In the genomic region with DNA sequence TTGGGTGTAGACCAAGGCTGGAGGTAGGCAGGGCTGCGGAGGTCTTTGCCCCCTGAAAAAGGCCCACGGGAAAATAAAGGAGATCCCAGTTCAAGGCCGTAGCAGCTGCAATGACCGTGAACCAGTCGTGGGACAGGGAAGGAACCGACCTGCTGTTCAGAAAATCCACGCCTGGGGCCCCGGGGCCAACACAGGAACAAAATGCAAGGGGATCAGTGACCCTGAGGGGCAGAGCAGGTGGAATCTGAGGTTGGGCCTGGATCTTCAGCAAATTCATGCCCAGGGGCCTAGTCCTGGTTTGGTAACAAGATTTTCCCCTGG, we compare ENCODE assay signal across 10 cellular contexts. TPM values are rescaled to one million over a fixed set of nuclear protein-coding genes. Genes with fewer than 3 reads are reported as not detected.
DNase-seq lines count a peak whose midpoint lies in the region; ATAC-seq and TF ChIP-seq lines count a peak whose summit lies in the region.
"Not testable (repeated sequence)": the region's sequence is repeated elsewhere in the genome, so short reads cannot be mapped to it uniquely, and the experiment has no call there.
"Had no signal": no experiment of that assay in that cellular context is flagged by ENCODE, and none has a peak within 500 bp of the region (broad histone marks: within the 10 kb centered on the region; RNA-seq: fewer than 3 reads in every experiment).

No MANE protein-coding gene starts in this region.

- not testable (repeated sequence) for H3K23me2 ChIP-seq in H9 (ENCODE audit: insufficient read length, low read depth, low read length, poor library complexity, severe bottlenecking)

- intact Hi-C loops in activated B cell treated with CpG ODN at 0.5 μM for 24 hours (cut with micrococcal nuclease); ovary (cut with DNase I): not testable (repeated sequence)

- not testable (repeated sequence) for H3K9me3 Mint-ChIP-seq in H9, activated B cell treated with CpG ODN at 0.5 μM for 24 hours, memory B cell

- no CpG with 5 or more reads among the region's 8 CpGs for WGBS in H9 (ENCODE audit: extremely low coverage, insufficient read length, low lambda C conversion rate)
- WGBS in iPS DF 6.9 (ENCODE audit: insufficient coverage, insufficient read length): no CpG with 5 or more reads among the region's 8 CpGs
- 69 to 77% (median 76%) methylated on average over 8 of the region's 8 CpGs for WGBS in ovary, 3 donors

- H3K14ac ChIP-seq in H9 (ENCODE audit: insufficient read depth, low read length): not testable (repeated sequence)

- not testable (repeated sequence) for H3K56ac ChIP-seq in H9 (ENCODE audit: insufficient read length, low read depth, low read length)

- H3K4me3 ChIP-seq in duodenal mucosa (ENCODE audit: low read depth in 1 of 2, low read length in 2 of 2): peak overlapping the region; percentile 43 to 64
- H3K4me3 ChIP-seq in iPS DF 6.9 (ENCODE audit: low read length): peak overlapping the region; percentile 74; the same call in 1 of the 2 replicates
- H3K4me3 ChIP-seq in ovary: peak overlapping the region; percentile 57
- H3K4me3 ChIP-seq in subcutaneous abdominal adipose tissue (ENCODE audit: low read depth in 1 of 5, low read length in 5 of 5): peak overlapping the region in 4 of 5 donors; percentile 48 to 77 (median 69)

- H3K23ac ChIP-seq in H9 (ENCODE audit: insufficient read length, low read depth, low read length): not testable (repeated sequence)

- DNase-seq in H9; activated B cell treated with CpG ODN at 0.5 μM for 24 hours; iPS DF 6.9 (ENCODE audit: low read depth, low spot score); memory B cell (ENCODE audit: low spot score in 2 of 2); ovary: not testable (repeated sequence)

- H3K9ac ChIP-seq in H9 (ENCODE audit: extremely low read depth, insufficient read length, low read length): not testable (repeated sequence)
- H3K9ac ChIP-seq in duodenal mucosa (ENCODE audit: low read depth in 1 of 2, low read length in 2 of 2): peak overlapping the region in 1 of 2 donors; percentile 18
- H3K9ac ChIP-seq in subcutaneous abdominal adipose tissue (ENCODE audit: low read length in 5 of 5): peak overlapping the region in 1 of 5 donors; percentile 35

- ATAC-seq in activated B cell treated with CpG ODN at 0.5 μM for 24 hours (ENCODE audit: low read depth); memory B cell (ENCODE audit: low read depth): not testable (repeated sequence)

- H3K27me3 Mint-ChIP-seq in H9 (ENCODE audit: low read depth); memory B cell: not testable (repeated sequence)
- peaks cover 12% of the 10 kb centered on the region for H3K27me3 Mint-ChIP-seq in activated B cell treated with CpG ODN at 0.5 μM for 24 hours

- not testable (repeated sequence) for TF ChIP-seq CTCF in H9 (conservative IDR thresholded peaks at IDR 0.05); activated B cell treated with CpG ODN at 0.5 μM for 24 hours (IDR thresholded peaks at IDR 0.05); ovary (IDR thresholded peaks at IDR 0.05)

- peak overlapping the region; percentile 72 to 81 for H3K4me3 Mint-ChIP-seq in H9
- peak overlapping the region; percentile 48 for H3K4me3 Mint-ChIP-seq in activated B cell treated with CpG ODN at 0.5 μM for 24 hours
- peak overlapping the region; percentile 61 for H3K4me3 Mint-ChIP-seq in memory B cell

- not testable (repeated sequence) for H4K8ac ChIP-seq in H9 (replicated peaks; ENCODE audit: insufficient read length, low read depth, low read length)

- H3K4me1 ChIP-seq in H9 (ENCODE audit: insufficient read depth, low read length); duodenal mucosa (ENCODE audit: control insufficient read depth in 1 of 2, insufficient read depth in 2 of 2, low read length in 2 of 2); iPS DF 6.9 (ENCODE audit: control insufficient read depth, insufficient read depth, low read length); ovary (ENCODE audit: insufficient read depth); subcutaneous abdominal adipose tissue (ENCODE audit: control insufficient read depth in 5 of 5, insufficient read depth in 5 of 5, low read length in 5 of 5): not testable (repeated sequence)

- H3K9me3 ChIP-seq in H9 (ENCODE audit: control insufficient read depth, low read depth, low read length); duodenal mucosa (ENCODE audit: control insufficient read depth in 1 of 2, low read length in 2 of 2); iPS DF 6.9 (ENCODE audit: control insufficient read depth, insufficient read depth, low read length); ovary; subcutaneous abdominal adipose tissue (ENCODE audit: control insufficient read depth in 5 of 5, low read length in 5 of 5): not testable (repeated sequence)

- H3K18ac ChIP-seq in H9 (ENCODE audit: insufficient read length, low read depth, low read length): not testable (repeated sequence)

- peak overlapping the region; percentile 5 for H3K4me2 ChIP-seq in H9 (ENCODE audit: insufficient read depth, insufficient read length, low read length)

- H4K20me1 ChIP-seq in H9 (ENCODE audit: control insufficient read depth, insufficient read depth, insufficient read length): not testable (repeated sequence)

- H4K5ac ChIP-seq in H9 (ENCODE audit: insufficient read length, low read depth, low read length): not testable (repeated sequence)

- not testable (repeated sequence) for H2BK20ac ChIP-seq in H9 (ENCODE audit: low read depth, low read length, poor library complexity, severe bottlenecking)

- not testable (repeated sequence) for H2BK120ac ChIP-seq in H9 (ENCODE audit: low read depth, low read length, poor library complexity, severe bottlenecking)

- H3K4me1 Mint-ChIP-seq in H9: peaks cover 15 to 23% of the 10 kb centered on the region in 2 experiments
- H3K4me1 Mint-ChIP-seq in activated B cell treated with CpG ODN at 0.5 μM for 24 hours, memory B cell: not testable (repeated sequence)

- not testable (repeated sequence) for H2BK15ac ChIP-seq in H9 (ENCODE audit: low read depth, low read length)

- POLR2A ChIA-PET in activated B cell treated with CpG ODN at 0.5 μM for 24 hours (lab: Charles Lee): not testable (repeated sequence)

- not testable (repeated sequence) for H3K4ac ChIP-seq in H9 (ENCODE audit: low read depth, low read length)

- H2BK5ac ChIP-seq in H9 (ENCODE audit: insufficient read length, low read length): not testable (repeated sequence)

- not testable (repeated sequence) for H3K79me2 ChIP-seq in H9 (ENCODE audit: insufficient read depth, low read length)

- H2AFZ ChIP-seq in H9 (ENCODE audit: low read length): not testable (repeated sequence)

- H3T11ph ChIP-seq in H9 (ENCODE audit: low read length): not testable (repeated sequence)

- not testable (repeated sequence) for H3K27ac ChIP-seq in H9 (ENCODE audit: insufficient read length, low read depth, low read length); duodenal mucosa (ENCODE audit: low read depth, low read length); iPS DF 6.9 (ENCODE audit: low read length); subcutaneous abdominal adipose tissue (ENCODE audit: low read depth, low read length)
- H3K27ac ChIP-seq in ovary: peak overlapping the region in 1 of 2 donors; percentile 33

- not testable (repeated sequence) for H4K91ac ChIP-seq in H9 (ENCODE audit: insufficient read length, low read depth, low read length)

- not testable (repeated sequence) for H3K36me3 Mint-ChIP-seq in H9 (ENCODE audit: insufficient read depth in 1 of 3, low read depth in 3 of 3); activated B cell treated with CpG ODN at 0.5 μM for 24 hours (ENCODE audit: low read depth); memory B cell

- not testable (repeated sequence) for TF ChIP-seq POLR2A in ovary (IDR thresholded peaks at IDR 0.05)

- not testable (repeated sequence) for H2AK5ac ChIP-seq in H9 (ENCODE audit: insufficient read length, low read length)

- not testable (repeated sequence) for H3K36me3 ChIP-seq in duodenal mucosa (ENCODE audit: control insufficient read depth in 1 of 2, insufficient read depth in 2 of 2, low read length in 2 of 2); iPS DF 6.9 (ENCODE audit: control insufficient read depth, insufficient read depth, low read length); ovary; subcutaneous abdominal adipose tissue (ENCODE audit: control insufficient read depth in 5 of 5, insufficient read depth in 5 of 5, low read length in 5 of 5)

- H3K79me1 ChIP-seq in H9 (ENCODE audit: insufficient read depth, low read depth, low read length, poor library complexity, severe bottlenecking): not testable (repeated sequence)

- H2BK12ac ChIP-seq in H9 (ENCODE audit: insufficient read length, low read depth, low read length): not testable (repeated sequence)

- H3K27ac Mint-ChIP-seq in H9, activated B cell treated with CpG ODN at 0.5 μM for 24 hours, memory B cell: not testable (repeated sequence)

- not testable (repeated sequence) for H3K27me3 ChIP-seq in H9 (ENCODE audit: insufficient read depth, low read length); duodenal mucosa (ENCODE audit: control insufficient read depth in 1 of 2, insufficient read depth in 2 of 2, low read length in 2 of 2); iPS DF 6.9 (ENCODE audit: control insufficient read depth, insufficient read depth, low read length); ovary; subcutaneous abdominal adipose tissue (ENCODE audit: control insufficient read depth in 5 of 5, insufficient read depth in 4 of 5, low read length in 5 of 5)

- CTCF ChIA-PET in activated B cell treated with CpG ODN at 0.5 μM for 24 hours (lab: Charles Lee): not testable (repeated sequence)

- TF ChIP-seq EP300 in ovary (IDR thresholded peaks at IDR 0.05): not testable (repeated sequence)

RNA-seq across cellular contexts. Expression of a gene that starts 0.9 kb away (rescaled TPM):
- total RNA-seq in H9 (2021) (5.6 and 6.4 TPM in 2 replicates), activated B cell treated with CpG ODN at 0.5 μM for 24 hours (0.17 and 0.55 TPM in 2 replicates), ovary (10 to 100 TPM in 5 of 7 donors, 1 to 10 TPM in 2; 4.7 to 13.9 (median 11.0) TPM)
- 1 to 10 TPM; 3.8 to 7.0 TPM for polyA plus RNA-seq in ovary
- total RNA-seq: activated CD4-positive, alpha-beta T cell treated with anti-CD3 and anti-CD28 coated beads, Interleukin-2, amount 10 ng/mL, durations not matched to agents 7 days and 5 days; T-helper 2 cell treated with Interferon-gamma antibody and Interleukin-4, amounts not matched to agents 100 ng/mL and 5 ng/mL, for 36 hours had no signal
- polyA plus RNA-seq: naive thymus-derived CD4-positive, alpha-beta T cell had no signal

RNA-seq across cellular contexts. Expression of a gene that starts 18.4 kb away (rescaled TPM):
- total RNA-seq in H9 (2021): 4.8 and 5.2 TPM in 2 replicates
- total RNA-seq in activated B cell treated with CpG ODN at 0.5 μM for 24 hours: 0.29 and 0.34 TPM in 2 replicates
- 10 to 100 TPM in 5 of 7 donors, 1 to 10 TPM in 2; 3.9 to 29.5 (median 19.4) TPM for total RNA-seq in ovary
- 10 to 100 TPM; 54.5 to 92.2 TPM for polyA plus RNA-seq in ovary

RNA-seq across cellular contexts. Expression of a gene that starts 37.9 kb away (rescaled TPM):
- total RNA-seq in H9 (2021): 16.6 and 19.5 TPM in 2 replicates
- total RNA-seq in activated B cell treated with CpG ODN at 0.5 μM for 24 hours: 7.1 TPM in 2 replicates
- total RNA-seq in ovary: 10 to 100 TPM; 22.6 to 77.5 (median 66.8) TPM
- 10 to 100 TPM; 54.9 to 65.2 TPM for polyA plus RNA-seq in ovary
